19 cellular contexts compared by ENCODE assay signal in the genomic region with DNA sequence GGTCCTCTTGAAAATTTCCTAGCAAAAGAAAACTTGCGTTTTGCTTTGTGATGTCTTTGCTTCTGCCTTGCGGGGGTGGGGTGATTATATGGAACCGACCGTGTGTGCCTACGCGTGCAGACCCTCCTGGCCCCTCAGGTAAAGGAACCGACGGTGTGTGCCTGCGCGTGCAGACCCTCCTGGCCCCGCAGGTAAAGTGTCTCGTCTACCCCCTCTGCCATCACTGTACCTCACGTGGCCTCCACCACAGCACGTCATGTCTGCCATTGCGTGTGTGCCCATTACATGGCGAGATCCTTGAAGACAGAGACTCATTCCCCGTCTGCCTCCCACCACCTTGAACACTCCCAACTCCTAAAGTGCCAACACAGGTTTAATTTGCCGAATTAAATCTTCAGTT. TPM values are rescaled to one million over a fixed set of nuclear protein-coding genes. Genes with fewer than 3 reads are reported as not detected.
DNase-seq lines count a peak whose midpoint lies in the region; ATAC-seq and TF ChIP-seq lines count a peak whose summit lies in the region.
"Had no signal": no experiment of that assay in that cellular context is flagged by ENCODE, and none has a peak within 500 bp of the region (broad histone marks: within the 10 kb centered on the region; RNA-seq: fewer than 3 reads in every experiment).

No MANE protein-coding gene starts in this region.

- H2AFZ ChIP-seq in trophoblast cell (ENCODE audit: insufficient read depth, low read length, poor library complexity) (no peak overlapping the region), GM23338 (no peak overlapping the region)

- H3K4me1 ChIP-seq in trophoblast cell (ENCODE audit: control insufficient read depth in 1 of 2, insufficient read depth in 2 of 2, low read length in 2 of 2) (peaks cover 0 to 3% of the 10 kb centered on the region in 2 experiments), GM23338 (ENCODE audit: insufficient read depth) (peaks cover 8% of the 10 kb centered on the region)
- H3K4me1 ChIP-seq: BE2C had no signal

- TF ChIP-seq CTCF in endothelial cell (IDR thresholded peaks at IDR 0.05; ENCODE audit: unreplicated experiment) (no peak), GM23338 (conservative IDR thresholded peaks at IDR 0.05; ENCODE audit: low read depth in 2 of 2) (no peak)

- no peak overlapping the region for H3K27ac ChIP-seq in trophoblast cell (ENCODE audit: low read depth, low read length)
- no peak overlapping the region for H3K27ac ChIP-seq in GM23338 (ENCODE audit: low read depth)

- H3K4me1 Mint-ChIP-seq in activated naive CD4-positive, alpha-beta T cell treated with anti-CD3 and anti-CD28 coated beads, Interleukin-2, amount 10 ng/mL, durations not matched to agents 7 days and 5 days, result peaks cover 55% of the 10 kb centered on the region
- H3K4me1 Mint-ChIP-seq in T-cell (peaks cover 43 to 47% (median 46%) of the 10 kb centered on the region in 3 donors), endothelial cell (ENCODE audit: unreplicated experiment) (peaks cover 19% of the 10 kb centered on the region), GM23338 (peaks cover 12% of the 10 kb centered on the region)

- H3K9ac ChIP-seq in trophoblast cell (ENCODE audit: low read length), result no peak overlapping the region

- H3K36me3 ChIP-seq in trophoblast cell (ENCODE audit: control insufficient read depth in 1 of 2, insufficient read depth in 2 of 2, low read length in 2 of 2) (peaks cover 42 to 50% of the 10 kb centered on the region in 2 experiments), GM23338 (ENCODE audit: insufficient read depth) (peaks cover 6% of the 10 kb centered on the region)

- H3K9me2 ChIP-seq in GM23338 (ENCODE audit: insufficient read depth), result no peaks in the 10 kb centered on the region

- ATAC-seq in T-cell (replicated peaks in 1 of 4) (no peak), GM23338 (no peak)
- ATAC-seq: Right ventricle myocardium inferior had no signal

- H3K27me3 ChIP-seq in trophoblast cell (ENCODE audit: insufficient read depth, low read length), result no peaks in the 10 kb centered on the region
- H3K27me3 ChIP-seq in GM23338 (ENCODE audit: insufficient read depth), result no peaks in the 10 kb centered on the region
- H3K27me3 ChIP-seq: BE2C had no signal

- H3K27ac Mint-ChIP-seq in activated naive CD4-positive, alpha-beta T cell treated with anti-CD3 and anti-CD28 coated beads, Interleukin-2, amount 10 ng/mL, durations not matched to agents 7 days and 5 days, result peak overlapping the region; percentile 69
- H3K27ac Mint-ChIP-seq in T-cell (no peak overlapping the region), endothelial cell (ENCODE audit: unreplicated experiment) (no peak overlapping the region), GM23338 (no peak overlapping the region)

- no peak overlapping the region for H4K91ac ChIP-seq in trophoblast cell (ENCODE audit: low read depth, low read length)

- H4K12ac ChIP-seq in trophoblast cell (ENCODE audit: low read depth, low read length), result no peak overlapping the region

- H4K8ac ChIP-seq in trophoblast cell (ENCODE audit: low read depth, low read length), result no peak overlapping the region

- no peak overlapping the region for H3K18ac ChIP-seq in trophoblast cell (ENCODE audit: low read length)

- no peak overlapping the region for H3K4me3 Mint-ChIP-seq in activated naive CD4-positive, alpha-beta T cell treated with anti-CD3 and anti-CD28 coated beads, Interleukin-2, amount 10 ng/mL, durations not matched to agents 7 days and 5 days
- H3K4me3 Mint-ChIP-seq in T-cell, result peak overlapping the region in 2 of 3 donors; percentile 41 to 90
- peak overlapping the region; percentile 57 for H3K4me3 Mint-ChIP-seq in endothelial cell (ENCODE audit: unreplicated experiment)
- no peak overlapping the region for H3K4me3 Mint-ChIP-seq in GM23338

- no peak overlapping the region for H2AK5ac ChIP-seq in trophoblast cell (ENCODE audit: low read length)

- peaks cover 11% of the 10 kb centered on the region for H3K79me1 ChIP-seq in trophoblast cell (ENCODE audit: low read length)

- no peak overlapping the region for H2BK12ac ChIP-seq in trophoblast cell (ENCODE audit: low read length)

- H3K36me3 Mint-ChIP-seq in activated naive CD4-positive, alpha-beta T cell treated with anti-CD3 and anti-CD28 coated beads, Interleukin-2, amount 10 ng/mL, durations not matched to agents 7 days and 5 days, result peaks cover 54% of the 10 kb centered on the region
- H3K36me3 Mint-ChIP-seq in T-cell, result peaks cover 21% of the 10 kb centered on the region
- peaks cover 45% of the 10 kb centered on the region for H3K36me3 Mint-ChIP-seq in endothelial cell (ENCODE audit: low read depth, unreplicated experiment)
- peaks cover 44% of the 10 kb centered on the region for H3K36me3 Mint-ChIP-seq in GM23338 (ENCODE audit: low read depth)

- no peak overlapping the region for H3K14ac ChIP-seq in trophoblast cell (ENCODE audit: low read length)

- H3K9me3 Mint-ChIP-seq in activated naive CD4-positive, alpha-beta T cell treated with anti-CD3 and anti-CD28 coated beads, Interleukin-2, amount 10 ng/mL, durations not matched to agents 7 days and 5 days, result no peaks in the 10 kb centered on the region
- no peaks in the 10 kb centered on the region for H3K9me3 Mint-ChIP-seq in T-cell
- H3K9me3 Mint-ChIP-seq in endothelial cell (ENCODE audit: unreplicated experiment), result no peaks in the 10 kb centered on the region
- H3K9me3 Mint-ChIP-seq in GM23338, result peaks cover 2% of the 10 kb centered on the region; the same call in 2 of the 3 replicates
- H3K9me3 Mint-ChIP-seq: CD4-positive, CD25-positive, alpha-beta regulatory T cell had no signal

- WGBS in trophoblast cell (ENCODE audit: extremely low coverage, insufficient coverage, insufficient read length), result no CpG with 5 or more reads among the region's 18 CpGs

- H3K4me3 ChIP-seq in trophoblast cell (ENCODE audit: low read depth, low read length) (no peak overlapping the region), GM23338 (no peak overlapping the region)
- H3K4me3 ChIP-seq: HAP-1 had no signal

- H3K4me2 ChIP-seq in trophoblast cell (ENCODE audit: low read length), result no peak overlapping the region
- H3K4me2 ChIP-seq in GM23338, result no peak overlapping the region

- H4K20me1 ChIP-seq in GM23338 (replicated peaks; ENCODE audit: insufficient read depth), result peaks cover 6% of the 10 kb centered on the region; the same call in 1 of the 2 replicates

- H3K23ac ChIP-seq in trophoblast cell (ENCODE audit: low read length), result no peak overlapping the region

- peaks cover 7% of the 10 kb centered on the region; the same call in 1 of the 2 replicates for H3F3A ChIP-seq in GM23338 (replicated peaks; ENCODE audit: low read depth)

- peaks cover 3% of the 10 kb centered on the region for H3K9me3 ChIP-seq in trophoblast cell (ENCODE audit: insufficient read depth, low read depth, low read length)
- H3K9me3 ChIP-seq: BE2C had no signal

- peak overlapping the region; percentile 24 for H3K4ac ChIP-seq in trophoblast cell (ENCODE audit: low read depth, low read length)

- POLR2A ChIA-PET in T-cell (lab: Charles Lee), result no interaction called here

- DNase-seq in activated naive CD4-positive, alpha-beta T cell treated with anti-CD3 and anti-CD28 coated beads, Interleukin-2, amount 10 ng/mL, durations not matched to agents 7 days and 5 days, result no peak
- no peak for DNase-seq in activated naive CD4-positive, alpha-beta T cell treated with Interleukin-2 at 50 U/mL for 16 hours
- DNase-seq in T-cell (no peak), endothelial cell (ENCODE audit: low spot score) (no peak), trophoblast cell (no peak), GM23338 (ENCODE audit: low spot score) (no peak), COLO668 (lab: John Stamatoyannopoulos, UW; ENCODE audit: unreplicated experiment) (no peak), DMS 273 (lab: John Stamatoyannopoulos, UW; ENCODE audit: unreplicated experiment) (no peak)
- DNase-seq: BE2C; CD4-positive, CD25-positive, alpha-beta regulatory T cell; DMS79; KBM-7; NCI-H1105; NCI-H2081; NCI-H2171 treated with DMSO at 0.1 percent for 48 hours; NCI-H446 treated with DMSO at 0.1 percent for 48 hours; NK-92 treated with Interleukin-12 subunit alpha and Interleukin-12 subunit beta, amount 100 ng/mL, for 24 hours had no signal

- no peak overlapping the region for H2BK5ac ChIP-seq in trophoblast cell (ENCODE audit: low read depth, low read length, poor library complexity)

- no peak overlapping the region for H2BK120ac ChIP-seq in trophoblast cell (ENCODE audit: insufficient read depth, low read length, poor library complexity)

- H3K79me2 ChIP-seq in trophoblast cell (ENCODE audit: control insufficient read depth, insufficient read depth, low read length, poor library complexity), result peaks cover 17% of the 10 kb centered on the region
- H3K79me2 ChIP-seq in GM23338 (replicated peaks; ENCODE audit: insufficient read depth), result peaks cover 38% of the 10 kb centered on the region

- CTCF ChIA-PET in activated naive CD4-positive, alpha-beta T cell treated with anti-CD3 and anti-CD28 coated beads, Interleukin-2, amount 10 ng/mL, durations not matched to agents 7 days and 5 days (lab: Charles Lee), result no interaction called here
- CTCF ChIA-PET in T-cell (lab: Charles Lee), result no interaction called here

- peaks cover 4% of the 10 kb centered on the region for H3K27me3 Mint-ChIP-seq in activated naive CD4-positive, alpha-beta T cell treated with anti-CD3 and anti-CD28 coated beads, Interleukin-2, amount 10 ng/mL, durations not matched to agents 7 days and 5 days
- H3K27me3 Mint-ChIP-seq in T-cell, result peaks cover 0 to 3% of the 10 kb centered on the region in 2 donors
- H3K27me3 Mint-ChIP-seq in endothelial cell (ENCODE audit: unreplicated experiment), result peaks cover 18% of the 10 kb centered on the region
- H3K27me3 Mint-ChIP-seq in GM23338 (ENCODE audit: insufficient read depth, low read depth, poor library complexity), result peaks cover 5% of the 10 kb centered on the region

TF ChIP-seq in GM23338, 12 proteins besides CTCF, POLR2A, EP300 and RAD21:
- TF ChIP-seq, protein P1, sequence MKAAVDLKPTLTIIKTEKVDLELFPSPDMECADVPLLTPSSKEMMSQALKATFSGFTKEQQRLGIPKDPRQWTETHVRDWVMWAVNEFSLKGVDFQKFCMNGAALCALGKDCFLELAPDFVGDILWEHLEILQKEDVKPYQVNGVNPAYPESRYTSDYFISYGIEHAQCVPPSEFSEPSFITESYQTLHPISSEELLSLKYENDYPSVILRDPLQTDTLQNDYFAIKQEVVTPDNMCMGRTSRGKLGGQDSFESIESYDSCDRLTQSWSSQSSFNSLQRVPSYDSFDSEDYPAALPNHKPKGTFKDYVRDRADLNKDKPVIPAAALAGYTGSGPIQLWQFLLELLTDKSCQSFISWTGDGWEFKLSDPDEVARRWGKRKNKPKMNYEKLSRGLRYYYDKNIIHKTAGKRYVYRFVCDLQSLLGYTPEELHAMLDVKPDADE (IDR thresholded peaks at IDR 0.05), result no peak
- no peak for TF ChIP-seq STAT1 (IDR thresholded peaks at IDR 0.05; ENCODE audit: unreplicated experiment)

RNA-seq across cellular contexts. Expression of a gene that starts 3.6 kb away (rescaled TPM):
- 10 to 100 TPM; 49.1 to 77.9 (median 67.4) TPM for total RNA-seq in T-cell
- 44.3 TPM for total RNA-seq in endothelial cell (ENCODE audit: unreplicated experiment)
- 24.5 and 26.4 TPM in 2 replicates for polyA plus RNA-seq in trophoblast cell (2013)
- total RNA-seq in GM23338 (2014; rRNA removed; shearing (Covaris generic)), result 36.4 and 57.8 TPM in 2 replicates
- polyA plus RNA-seq in GM23338 (2016; fragmentation: Nextera tagmentation; extraction: Ambion mirVana), result 10.3 and 12.7 TPM in 2 replicates

Comparison
In these comparisons a context has a peak if more than half of its experiments do, and no peak if none do; other contexts are left out.
1. H3K4me3 Mint-ChIP-seq: peak in T-cell (2 of 3) and endothelial cell (single experiment); none in activated naive CD4-positive, alpha-beta T cell treated with anti-CD3 and anti-CD28 coated beads, Interleukin-2, amount 10 ng/mL, durations not matched to agents 7 days and 5 days (single experiment) and GM23338 (single experiment).